ENCODE assay signal across 22 cellular contexts in genomic region chr11:19827399-19828135, GRCh38.
DNase-seq lines count a peak whose midpoint lies in the region; ATAC-seq and TF ChIP-seq lines count a peak whose summit lies in the region.
"Had no signal": no experiment of that assay in that cellular context is flagged by ENCODE, and none has a peak within 500 bp of the region (broad histone marks: within the 10 kb centered on the region; RNA-seq: fewer than 3 reads in every experiment).

No MANE protein-coding gene starts in this region.

- no peak overlapping the region for H2BK15ac ChIP-seq in H9 (ENCODE audit: low read depth, low read length)

- peaks cover 2% of the 10 kb centered on the region; the same call in 1 of the 2 replicates for H3K79me2 ChIP-seq in H9 (ENCODE audit: insufficient read depth, low read length)

- H3K27me3 Mint-ChIP-seq in H9 (ENCODE audit: low read depth) (no peaks in the 10 kb centered on the region; the same call in 1 of the 2 replicates), chondrocyte (ENCODE audit: low read depth) (no peaks in the 10 kb centered on the region)
- H3K27me3 Mint-ChIP-seq: progenitor cell of endocrine pancreas had no signal

- H3K18ac ChIP-seq in H9 (ENCODE audit: insufficient read length, low read depth, low read length), result no peak overlapping the region

- H3K14ac ChIP-seq in H9 (ENCODE audit: insufficient read depth, low read length), result no peak overlapping the region

- H3K79me1 ChIP-seq in H9 (ENCODE audit: insufficient read depth, low read depth, low read length, poor library complexity, severe bottlenecking), result peaks cover 3% of the 10 kb centered on the region

- no peak overlapping the region for H2BK120ac ChIP-seq in H9 (ENCODE audit: low read depth, low read length, poor library complexity, severe bottlenecking)

- no CpG with 5 or more reads among the region's 12 CpGs for WGBS in H9 (ENCODE audit: extremely low coverage, insufficient read length, low lambda C conversion rate)
- WGBS in body of pancreas, 2 donors, result 67 to 70% methylated on average over 12 of the region's 12 CpGs

- H3K27me3 ChIP-seq in H9 (ENCODE audit: insufficient read depth, low read length), result no peaks in the 10 kb centered on the region
- H3K27me3 ChIP-seq in body of pancreas, result no peaks in the 10 kb centered on the region
- H3K27me3 ChIP-seq: BLaER1, tibial artery had no signal

- ATAC-seq in body of pancreas, result peak; percentile 30
- ATAC-seq: HepG2; naive thymus-derived CD4-positive, alpha-beta T cell; stimulated activated effector memory CD8-positive, alpha-beta T cell treated with anti-CD3 and anti-CD28 coated beads, Interleukin-12 subunit alpha, Interleukin-12 subunit beta, amount 100 ng/mL, for 72 hours had no signal

- H3K36me3 Mint-ChIP-seq in H9 (ENCODE audit: insufficient read depth in 1 of 3, low read depth in 3 of 3) (peaks cover 4 to 16% (median 8%) of the 10 kb centered on the region in 3 experiments; a peak in 6 of 7 replicates), chondrocyte (ENCODE audit: low read depth) (peaks cover 2% of the 10 kb centered on the region)
- H3K36me3 Mint-ChIP-seq: naive thymus-derived CD4-positive, alpha-beta T cell; stimulated activated effector memory CD8-positive, alpha-beta T cell treated with anti-CD3 and anti-CD28 coated beads, Interleukin-12 subunit alpha, Interleukin-12 subunit beta, amount 100 ng/mL, for 72 hours had no signal

- no peak overlapping the region for H4K5ac ChIP-seq in H9 (ENCODE audit: insufficient read length, low read depth, low read length)

- no peaks in the 10 kb centered on the region for H3K9me3 Mint-ChIP-seq in H9
- no peaks in the 10 kb centered on the region for H3K9me3 Mint-ChIP-seq in chondrocyte (ENCODE audit: low read depth)
- H3K9me3 Mint-ChIP-seq: naive thymus-derived CD4-positive, alpha-beta T cell; stimulated activated effector memory CD8-positive, alpha-beta T cell treated with anti-CD3 and anti-CD28 coated beads, Interleukin-12 subunit alpha, Interleukin-12 subunit beta, amount 100 ng/mL, for 72 hours had no signal

- no peak overlapping the region for H4K8ac ChIP-seq in H9 (replicated peaks; ENCODE audit: insufficient read length, low read depth, low read length)

- H3K4me1 ChIP-seq in H9 (ENCODE audit: insufficient read depth, low read length), result peaks cover 15% of the 10 kb centered on the region
- H3K4me1 ChIP-seq in body of pancreas, result peaks cover 18% of the 10 kb centered on the region

- H3K23me2 ChIP-seq in H9 (ENCODE audit: insufficient read length, low read depth, low read length, poor library complexity, severe bottlenecking), result no peaks in the 10 kb centered on the region

- H3K27ac ChIP-seq in H9 (ENCODE audit: insufficient read length, low read depth, low read length) (no peak overlapping the region), body of pancreas (peak overlapping the region; percentile 33 to 62 (median 47))
- H3K27ac ChIP-seq: BLaER1, tibial artery had no signal

- H3K27ac Mint-ChIP-seq in H9, result peak overlapping the region; percentile 61 to 95 (median 88); a peak in 6 of 7 replicates
- no peak overlapping the region for H3K27ac Mint-ChIP-seq in chondrocyte (ENCODE audit: unreplicated experiment)
- H3K27ac Mint-ChIP-seq: stimulated activated effector memory CD8-positive, alpha-beta T cell treated with anti-CD3 and anti-CD28 coated beads, Interleukin-12 subunit alpha, Interleukin-12 subunit beta, amount 100 ng/mL, for 72 hours had no signal

- H3K9ac ChIP-seq in H9 (ENCODE audit: extremely low read depth, insufficient read length, low read length), result no peak overlapping the region
- H3K9ac ChIP-seq: BLaER1 had no signal

- intact Hi-C loops in body of pancreas (cut with DNase I), result no loop called here

- H3K4me2 ChIP-seq in H9 (ENCODE audit: insufficient read depth, insufficient read length, low read length), result no peak overlapping the region
- H3K4me2 ChIP-seq: BLaER1 had no signal

- TF ChIP-seq CTCF in H9 (conservative IDR thresholded peaks at IDR 0.05), result no peak
- TF ChIP-seq CTCF in body of pancreas (IDR thresholded peaks at IDR 0.05), result no peak
- no peak for TF ChIP-seq CTCF in chondrocyte (IDR thresholded peaks at IDR 0.05)
- no peak for TF ChIP-seq CTCF in GM20000 (IDR thresholded peaks at IDR 0.05; ENCODE audit: extremely low read depth, missing control alignments)

- DNase-seq in DMS153 (lab: John Stamatoyannopoulos, UW), result peak; percentile 23
- DNase-seq in DMS153 treated with DMSO at 0.1 percent for 48 hours (lab: John Stamatoyannopoulos, UW; ENCODE audit: unreplicated experiment), result no peak
- peak; percentile 69 for DNase-seq in H9
- no peak for DNase-seq in body of pancreas
- peak; percentile 68 for DNase-seq in islet precursor cell
- DNase-seq in chondrocyte (ENCODE audit: low spot score), result no peak
- DNase-seq in RPMI8226, result no peak
- DNase-seq in GM20000 (ENCODE audit: low spot score), result no peak
- DNase-seq: 8988T; activated CD4-positive, CD25-positive, alpha-beta regulatory T cell treated with anti-CD3 and anti-CD28 coated beads, Interleukin-2, amount 50 U/mL, for 72 hours; activated naive CD4-positive, alpha-beta T cell; dermis blood vessel endothelial cell; hypothalamus; MM.1S; naive thymus-derived CD4-positive, alpha-beta T cell; NCI-H2081; SHP77; tibial artery had no signal

- H2AK5ac ChIP-seq in H9 (ENCODE audit: insufficient read length, low read length), result no peak overlapping the region

- H4K91ac ChIP-seq in H9 (ENCODE audit: insufficient read length, low read depth, low read length), result no peak overlapping the region

- no peak overlapping the region for H2BK5ac ChIP-seq in H9 (ENCODE audit: insufficient read length, low read length)

- H3K4me1 Mint-ChIP-seq in H9, result peaks cover 63 to 68% of the 10 kb centered on the region in 2 experiments
- peaks cover 5% of the 10 kb centered on the region for H3K4me1 Mint-ChIP-seq in chondrocyte (ENCODE audit: low read depth)
- H3K4me1 Mint-ChIP-seq: naive thymus-derived CD4-positive, alpha-beta T cell; stimulated activated effector memory CD8-positive, alpha-beta T cell treated with anti-CD3 and anti-CD28 coated beads, Interleukin-12 subunit alpha, Interleukin-12 subunit beta, amount 100 ng/mL, for 72 hours had no signal

- H3K36me3 ChIP-seq in body of pancreas (replicated peaks in 1 of 2; ENCODE audit: insufficient read depth in 1 of 2, low read depth in 2 of 2), result no peaks in the 10 kb centered on the region
- H3K36me3 ChIP-seq: BLaER1 had no signal

- no peak overlapping the region for H2BK20ac ChIP-seq in H9 (ENCODE audit: low read depth, low read length, poor library complexity, severe bottlenecking)

- H2BK12ac ChIP-seq in H9 (ENCODE audit: insufficient read length, low read depth, low read length), result no peak overlapping the region

- H3K4me3 Mint-ChIP-seq in H9 (no peak overlapping the region), chondrocyte (ENCODE audit: unreplicated experiment) (no peak overlapping the region)
- H3K4me3 Mint-ChIP-seq: stimulated activated effector memory CD8-positive, alpha-beta T cell treated with anti-CD3 and anti-CD28 coated beads, Interleukin-12 subunit alpha, Interleukin-12 subunit beta, amount 100 ng/mL, for 72 hours had no signal

- no peak overlapping the region for H3K56ac ChIP-seq in H9 (ENCODE audit: insufficient read length, low read depth, low read length)

- no peaks in the 10 kb centered on the region for H3K9me3 ChIP-seq in H9 (ENCODE audit: control insufficient read depth, low read depth, low read length)
- no peaks in the 10 kb centered on the region for H3K9me3 ChIP-seq in body of pancreas
- H3K9me3 ChIP-seq: BLaER1, tibial artery had no signal

- TF ChIP-seq POLR2A in body of pancreas (IDR thresholded peaks at IDR 0.05), result no peak

- no peak overlapping the region for H3K4me3 ChIP-seq in body of pancreas
- H3K4me3 ChIP-seq: BLaER1, tibial artery had no signal

- no peak overlapping the region for H3K4ac ChIP-seq in H9 (ENCODE audit: low read depth, low read length)

- H3K23ac ChIP-seq in H9 (ENCODE audit: insufficient read length, low read depth, low read length), result no peak overlapping the region

- no peak overlapping the region for H2AFZ ChIP-seq in H9 (ENCODE audit: low read length)

- H3T11ph ChIP-seq in H9 (ENCODE audit: low read length), result no peak overlapping the region

- no peaks in the 10 kb centered on the region for H4K20me1 ChIP-seq in H9 (ENCODE audit: control insufficient read depth, insufficient read depth, insufficient read length)
- H4K20me1 ChIP-seq: BLaER1 had no signal

Comparison
In these comparisons a context has a peak if more than half of its experiments do, and no peak if none do; other contexts are left out.
1. DNase-seq: peak in DMS153 (single experiment), H9 (single experiment) and islet precursor cell (single experiment); none in DMS153 treated with DMSO at 0.1 percent for 48 hours (single experiment), body of pancreas (0 of 4), chondrocyte (single experiment), RPMI8226 (single experiment) and GM20000 (single experiment).